In genomic region chr1:193040011-193040410, GRCh38 we compare ENCODE assay signal across 28 cellular contexts.
"Had no signal": no experiment of that assay in that cellular context is flagged by ENCODE, and none has a peak within 500 bp of the region (broad histone marks: within the 10 kb centered on the region; RNA-seq: fewer than 3 reads in every experiment).

No MANE protein-coding gene starts in this region.

- H3K4me1 ChIP-seq: parathyroid adenoma, right atrium auricular region, suprapubic skin, tibial artery, upper lobe of right lung had no signal

- H3K27me3 ChIP-seq: neutrophil, right atrium auricular region, right lobe of liver, suprapubic skin, tibial artery, upper lobe of right lung had no signal

- H3K27me3 Mint-ChIP-seq: naive B cell; stimulated activated naive CD8-positive, alpha-beta T cell treated with anti-CD3 and anti-CD28 coated beads, Interleukin-15, Interleukin-2, amounts not matched to agents 100 ng/mL and 50 ng/mL, for 24 hours had no signal

- H3K27ac Mint-ChIP-seq: mesothelial cell of epicardium; nephron; stimulated activated naive CD8-positive, alpha-beta T cell treated with anti-CD3 and anti-CD28 coated beads, Interleukin-15, Interleukin-2, amounts not matched to agents 100 ng/mL and 50 ng/mL, for 24 hours had no signal

- H3K9me3 Mint-ChIP-seq: immature natural killer cell; naive B cell; neural crest cell; stimulated activated naive CD8-positive, alpha-beta T cell treated with anti-CD3 and anti-CD28 coated beads, Interleukin-15, Interleukin-2, amounts not matched to agents 100 ng/mL and 50 ng/mL, for 24 hours had no signal

- H3K9ac ChIP-seq: parathyroid adenoma had no signal

- H3K27ac ChIP-seq: left ventricle myocardium inferior, neutrophil, parathyroid adenoma, right atrium auricular region, right lobe of liver, suprapubic skin, thoracic aorta, tibial artery, upper lobe of right lung had no signal

- H3K79me2 ChIP-seq: parathyroid adenoma had no signal

- H3K4me3 Mint-ChIP-seq: immature natural killer cell; mesothelial cell of epicardium; naive B cell; nephron; neural crest cell; stimulated activated naive CD8-positive, alpha-beta T cell treated with anti-CD3 and anti-CD28 coated beads, Interleukin-15, Interleukin-2, amounts not matched to agents 100 ng/mL and 50 ng/mL, for 24 hours had no signal

- FAIRE-seq: kidney, urothelium cell line had no signal

- H3K9me3 ChIP-seq: left ventricle myocardium inferior, neutrophil, right atrium auricular region, right lobe of liver, suprapubic skin, thoracic aorta, tibial artery, upper lobe of right lung had no signal

- H2AFZ ChIP-seq: parathyroid adenoma had no signal

- H3K36me3 ChIP-seq: right atrium auricular region, right lobe of liver, upper lobe of right lung had no signal

- DNase-seq: head of caudate nucleus; hypothalamus; immature natural killer cell; kidney; left ventricle myocardium inferior; mesendoderm; naive B cell; occipital lobe; right lobe of liver; stimulated activated CD4-positive, alpha-beta T cell treated with anti-CD3 and anti-CD28 coated beads, Interleukin-12 subunit alpha, Interleukin-12 subunit beta, amount 100 ng/mL, for 4 hours; stimulated activated CD4-positive, alpha-beta T cell treated with anti-CD3 and anti-CD28 coated beads, Interleukin-15, amount 100 ng/mL, for 24 hours; stimulated activated CD4-positive, alpha-beta T cell treated with anti-CD3 and anti-CD28 coated beads, Interleukin-2, amount 100 ng/mL, for 24 hours; stimulated activated CD4-positive, alpha-beta T cell treated with anti-CD3 and anti-CD28 coated beads, Interleukin-4, amount 100 ng/mL, for 1 hour; stimulated activated naive CD4-positive, alpha-beta T cell; tibial artery; trophoblast cell; upper lobe of right lung had no signal

- ATAC-seq: right lobe of liver, upper lobe of right lung had no signal

- H3K4me1 Mint-ChIP-seq: mesothelial cell of epicardium, nephron, neural crest cell had no signal

- H3K4me3 ChIP-seq: left ventricle myocardium inferior, lung, right atrium auricular region, right lobe of liver, suprapubic skin, thoracic aorta, tibial artery, upper lobe of right lung had no signal
